16 cellular contexts compared by ENCODE assay signal in the genomic region with DNA sequence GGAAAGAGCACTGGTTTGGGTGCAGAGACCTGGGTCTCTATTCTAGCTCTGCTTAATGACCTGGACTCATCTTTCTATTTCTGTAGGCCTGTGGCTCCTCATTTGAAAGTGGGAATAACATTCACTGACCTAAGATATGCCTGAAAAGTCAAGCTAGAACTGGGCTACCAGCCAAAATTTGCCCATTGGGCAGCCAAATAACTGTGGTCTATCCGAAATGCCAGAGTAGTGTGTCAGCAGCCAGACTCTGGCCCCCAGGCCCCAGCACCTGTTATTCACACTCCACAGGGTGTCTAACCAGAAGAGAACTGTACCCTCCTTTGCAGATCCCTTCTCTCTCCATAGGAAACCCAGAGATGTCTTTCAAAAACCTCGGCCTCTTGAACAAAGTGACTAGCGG. TPM values are rescaled to one million over a fixed set of nuclear protein-coding genes. Genes with fewer than 3 reads are reported as not detected.
DNase-seq lines count a peak whose midpoint lies in the region; ATAC-seq, FAIRE-seq and TF ChIP-seq lines count a peak whose summit lies in the region.
"Had no signal": no experiment of that assay in that cellular context is flagged by ENCODE, and none has a peak within 500 bp of the region (broad histone marks: within the 10 kb centered on the region; RNA-seq: fewer than 3 reads in every experiment).

No MANE protein-coding gene starts in this region.

- no peak overlapping the region for H3K27ac Mint-ChIP-seq in CD14-positive monocyte
- H3K27ac Mint-ChIP-seq: memory B cell had no signal

- 66 to 71% (median 68%) methylated on average over 3 of the region's 3 CpGs for WGBS in psoas muscle, 3 donors
- WGBS in gastroesophageal sphincter (ENCODE audit: low coverage in 1 of 2), 2 donors: 76 to 95% methylated on average over 3 of the region's 3 CpGs

- intact Hi-C loops in psoas muscle (cut with DNase I) (no loop called here), CD14-positive monocyte (cut with micrococcal nuclease) (no loop called here)

- peaks cover 0 to 3% (median 3%) of the 10 kb centered on the region in 3 donors for H3K27me3 Mint-ChIP-seq in CD14-positive monocyte (ENCODE audit: low read depth in 3 of 3)

- no peak for TF ChIP-seq EP300 in gastroesophageal sphincter (IDR thresholded peaks at IDR 0.05)

- ATAC-seq in psoas muscle: peak in 3 of 4 donors; percentile 44 to 68 (median 50)
- ATAC-seq in gastroesophageal sphincter: no peak
- ATAC-seq in HG03439 (IDR thresholded peaks at IDR 0.05; ENCODE audit: unreplicated experiment): no peak

- H3K36me3 Mint-ChIP-seq in CD14-positive monocyte: no peaks in the 10 kb centered on the region
- H3K36me3 Mint-ChIP-seq: memory B cell had no signal

- H3K9me3 Mint-ChIP-seq in CD14-positive monocyte: peaks cover 0 to 14% (median 10%) of the 10 kb centered on the region in 7 donors

- H3K36me3 ChIP-seq in H7 (replicated peaks; ENCODE audit: control insufficient read depth, insufficient read depth, low read length): no peaks in the 10 kb centered on the region
- H3K36me3 ChIP-seq in psoas muscle (ENCODE audit: insufficient read depth in 1 of 2, low read depth in 1 of 2): no peaks in the 10 kb centered on the region
- no peaks in the 10 kb centered on the region for H3K36me3 ChIP-seq in gastroesophageal sphincter
- H3K36me3 ChIP-seq: tibial artery had no signal

- FAIRE-seq in RCC 7860 (lab: Jason Lieb, UNC): peak; percentile 95

- H3K4me1 ChIP-seq in psoas muscle (no peaks in the 10 kb centered on the region), gastroesophageal sphincter (peaks cover 0 to 15% (median 3%) of the 10 kb centered on the region in 3 donors)
- H3K4me1 ChIP-seq: tibial artery had no signal

- TF ChIP-seq POLR2A in gastroesophageal sphincter (IDR thresholded peaks at IDR 0.05): no peak

- TF ChIP-seq CTCF in epithelial cell of esophagus (IDR thresholded peaks at IDR 0.05; ENCODE audit: insufficient read depth, low read depth, low read length, missing control alignments) (no peak), psoas muscle (IDR thresholded peaks at IDR 0.05) (no peak), gastroesophageal sphincter (IDR thresholded peaks at IDR 0.05) (no peak), CD14-positive monocyte (IDR thresholded peaks at IDR 0.05) (no peak)

- no peaks in the 10 kb centered on the region for H3K9me3 ChIP-seq in psoas muscle
- H3K9me3 ChIP-seq in gastroesophageal sphincter: peaks cover 0 to 11% (median 0%) of the 10 kb centered on the region in 3 donors

- no peaks in the 10 kb centered on the region for H3K27me3 ChIP-seq in H7 (ENCODE audit: control insufficient read depth, insufficient read depth, low read length)
- peaks cover 2 to 8% (median 3%) of the 10 kb centered on the region in 3 donors for H3K27me3 ChIP-seq in psoas muscle (ENCODE audit: insufficient read depth in 3 of 3, low read length in 2 of 3)
- no peaks in the 10 kb centered on the region for H3K27me3 ChIP-seq in gastroesophageal sphincter

- no peak overlapping the region for H3K27ac ChIP-seq in psoas muscle
- H3K27ac ChIP-seq in gastroesophageal sphincter: no peak overlapping the region
- H3K27ac ChIP-seq: tibial artery had no signal

- no peaks in the 10 kb centered on the region for H3K4me1 Mint-ChIP-seq in CD14-positive monocyte
- H3K4me1 Mint-ChIP-seq: memory B cell had no signal

- peak; percentile 13 for DNase-seq in H7
- DNase-seq in RCC 7860 (ENCODE audit: low spot score): peak; percentile 86
- peak; percentile 40 for DNase-seq in epithelial cell of esophagus (ENCODE audit: low read depth)
- DNase-seq in psoas muscle: no peak
- no peak for DNase-seq in DMS114 treated with DMSO at 0.1 percent for 48 hours (lab: John Stamatoyannopoulos, UW; ENCODE audit: unreplicated experiment)
- no peak for DNase-seq in CD14-positive monocyte (ENCODE audit: low spot score)
- DNase-seq: activated T-cell treated with anti-CD3 and anti-CD28 coated beads for 4 hours; amniotic stem cell; effector CD8-positive, alpha-beta T cell; NCI-H1105 treated with DMSO at 0.1 percent for 48 hours; occipital lobe; SHP77 treated with DMSO at 0.1 percent for 48 hours; tibial artery had no signal

- H3K4me3 ChIP-seq in H7 (ENCODE audit: insufficient read depth, low read depth, low read length): no peak overlapping the region
- no peak overlapping the region for H3K4me3 ChIP-seq in epithelial cell of esophagus (ENCODE audit: low read length)
- H3K4me3 ChIP-seq in psoas muscle: no peak overlapping the region
- H3K4me3 ChIP-seq in gastroesophageal sphincter: no peak overlapping the region
- H3K4me3 ChIP-seq: tibial artery had no signal

- H3K4me3 Mint-ChIP-seq in CD14-positive monocyte: no peak overlapping the region
- H3K4me3 Mint-ChIP-seq: memory B cell had no signal

RNA-seq across cellular contexts. Expression of a gene that starts 12.6 kb away (rescaled TPM):
- total RNA-seq in H7 (2014; rRNA removed; shearing (Covaris generic)): 14.3 and 16.4 TPM in 2 replicates
- total RNA-seq in psoas muscle (under 1 TPM; 0.08 to 0.28 (median 0.11) TPM), gastroesophageal sphincter (1 to 10 TPM in 2 of 4 donors, under 1 TPM in 2; 0.47 to 1.6 (median 1.1) TPM)
- polyA plus RNA-seq in psoas muscle (under 1 TPM in 2 of 3 donors, not detected in 1; 0.04 to 0.05 TPM), CD14-positive monocyte (not detected)

Comparison
In these comparisons a context has a peak if more than half of its experiments do, and no peak if none do; other contexts are left out.
1. DNase-seq: peak in H7 (single experiment), RCC 7860 (single experiment) and epithelial cell of esophagus (single experiment); none in psoas muscle (0 of 2), DMS114 treated with DMSO at 0.1 percent for 48 hours (single experiment) and CD14-positive monocyte (single experiment).
2. ATAC-seq: peak in psoas muscle (3 of 4); none in gastroesophageal sphincter (single experiment) and HG03439 (single experiment).